ENCODE assay signal across 8 cellular contexts in genomic region chr6:132768051-132768517, GRCh38. TPM values are rescaled to one million over a fixed set of nuclear protein-coding genes. Genes with fewer than 3 reads are reported as not detected.
DNase-seq lines count a peak whose midpoint lies in the region; ATAC-seq and TF ChIP-seq lines count a peak whose summit lies in the region.

No MANE protein-coding gene starts in this region.

- H3K36me3 ChIP-seq in Loucy (ENCODE audit: insufficient read depth, low read length) (no peaks in the 10 kb centered on the region), spleen (peaks cover 0 to 42% (median 11%) of the 10 kb centered on the region in 6 donors)

- H3K4me3 ChIP-seq in AG04450 (ENCODE audit: low read depth, low read length) (no peak overlapping the region), Loucy (ENCODE audit: low read length, poor library complexity, severe bottlenecking) (peak overlapping the region; percentile 74), spleen (peak overlapping the region in 1 of 8 donors; percentile 42)

- 10 to 21% (median 15%) methylated on average over 6 of the region's 6 CpGs for WGBS in spleen, 5 donors

- POLR2A ChIA-PET in AG04450 (lab: Yijun Ruan, JAX), result no interaction called here
- POLR2A ChIA-PET in activated CD8-positive, alpha-beta T cell treated with anti-CD3 and anti-CD28 coated beads, Interleukin-2, amount 10 ng/mL, durations not matched to agents 7 days and 5 days (lab: Charles Lee), result interaction anchor here (0.6 kb wide), 1 partner anchor 46 kb away, joined by 3 read pairs; no protein-coding TSS in a partner anchor

- no peaks in the 10 kb centered on the region for H4K20me1 ChIP-seq in Loucy (ENCODE audit: insufficient read depth, low read length, poor library complexity, severe bottlenecking)

- H3K9me3 ChIP-seq in AG04450 (ENCODE audit: control insufficient read depth, insufficient read depth, low read length) (no peaks in the 10 kb centered on the region), Loucy (ENCODE audit: insufficient read depth, low read depth, low read length) (no peaks in the 10 kb centered on the region), spleen (no peaks in the 10 kb centered on the region)

- H3K4me2 ChIP-seq in Loucy (ENCODE audit: low read depth, low read length, poor library complexity, severe bottlenecking), result peak overlapping the region; percentile 75

- intact Hi-C loops in left ventricle myocardium superior (cut with micrococcal nuclease), result loop anchor here (10.0 kb wide), 1 partner anchor 103 kb away; no protein-coding TSS in a partner anchor
- intact Hi-C loops in spleen (cut with DNase I; ENCODE audit: low total_unique reads), result loop anchor here (10.0 kb wide), 1 partner anchor 93 kb away; no protein-coding TSS in a partner anchor

- H3K9ac ChIP-seq in Loucy (ENCODE audit: low read depth, low read length, poor library complexity, severe bottlenecking), result no peak overlapping the region

- TF ChIP-seq POLR2A in spleen (IDR thresholded peaks at IDR 0.05), result no peak

- H3K4me1 ChIP-seq in Loucy (ENCODE audit: insufficient read depth, low read length, poor library complexity, severe bottlenecking), result no peaks in the 10 kb centered on the region
- H3K4me1 ChIP-seq in spleen, result peaks cover 2 to 22% (median 10%) of the 10 kb centered on the region in 6 donors

- peaks cover 15% of the 10 kb centered on the region for H3K36me3 Mint-ChIP-seq in activated CD8-positive, alpha-beta T cell treated with anti-CD3 and anti-CD28 coated beads, Interleukin-2, amount 10 ng/mL, durations not matched to agents 7 days and 5 days (ENCODE audit: low read depth)

- H3K27me3 ChIP-seq in AG04450 (ENCODE audit: control insufficient read depth, insufficient read depth, low read length) (peaks cover 2% of the 10 kb centered on the region), Loucy (ENCODE audit: insufficient read depth, low read length, poor library complexity, severe bottlenecking) (no peaks in the 10 kb centered on the region), spleen (replicated peaks in 1 of 7) (no peaks in the 10 kb centered on the region)

- no peaks in the 10 kb centered on the region for H3K9me3 Mint-ChIP-seq in activated CD8-positive, alpha-beta T cell treated with anti-CD3 and anti-CD28 coated beads, Interleukin-2, amount 10 ng/mL, durations not matched to agents 7 days and 5 days (ENCODE audit: insufficient read depth)

- no peaks in the 10 kb centered on the region for H3K27me3 Mint-ChIP-seq in activated CD8-positive, alpha-beta T cell treated with anti-CD3 and anti-CD28 coated beads, Interleukin-2, amount 10 ng/mL, durations not matched to agents 7 days and 5 days (ENCODE audit: low read depth)

- peak; percentile 18 for TF ChIP-seq CTCF in AG04450 (IDR thresholded peaks at IDR 0.05; ENCODE audit: low read depth, low read length)
- peak; percentile 96 for TF ChIP-seq CTCF in Loucy (conservative IDR thresholded peaks at IDR 0.05; ENCODE audit: low read length)
- peak in 10 of 11 experiments; percentile 37 to 84 (median 62) for TF ChIP-seq CTCF in spleen (IDR thresholded peaks at IDR 0.05 in 8 of 11, conservative IDR thresholded peaks at IDR 0.05 in 3 of 11)

- H3K79me2 ChIP-seq in Loucy (ENCODE audit: insufficient read depth, low read length), result no peaks in the 10 kb centered on the region

- H3K27ac ChIP-seq in AG04450 (ENCODE audit: low read depth, low read length), result no peak overlapping the region
- H3K27ac ChIP-seq in spleen, result peak overlapping the region in 2 of 8 donors; percentile 9 to 32

- peaks cover 19% of the 10 kb centered on the region for H3K4me1 Mint-ChIP-seq in activated CD8-positive, alpha-beta T cell treated with anti-CD3 and anti-CD28 coated beads, Interleukin-2, amount 10 ng/mL, durations not matched to agents 7 days and 5 days (ENCODE audit: low read depth)

- H3K27ac Mint-ChIP-seq in activated CD8-positive, alpha-beta T cell treated with anti-CD3 and anti-CD28 coated beads, Interleukin-2, amount 10 ng/mL, durations not matched to agents 7 days and 5 days, result no peak overlapping the region

- no peak overlapping the region for H3K4me3 Mint-ChIP-seq in activated CD8-positive, alpha-beta T cell treated with anti-CD3 and anti-CD28 coated beads, Interleukin-2, amount 10 ng/mL, durations not matched to agents 7 days and 5 days

- DNase-seq in AG04450 (ENCODE audit: low read depth, low spot score) (no peak), left ventricle myocardium superior (peak; percentile 38), spleen (peak; percentile 82), NCI-H446 (lab: John Stamatoyannopoulos, UW) (no peak)
- DNase-seq in activated CD8-positive, alpha-beta T cell treated with anti-CD3 and anti-CD28 coated beads, Interleukin-2, amount 10 ng/mL, durations not matched to agents 7 days and 5 days, result peak; percentile 54

- CTCF ChIA-PET in AG04450 (lab: Charles Lee), result no interaction called here
- CTCF ChIA-PET in activated CD8-positive, alpha-beta T cell treated with anti-CD3 and anti-CD28 coated beads, Interleukin-2, amount 10 ng/mL, durations not matched to agents 7 days and 5 days (lab: Charles Lee), result interaction anchor here (0.8 to 9.7 kb wide), 9 partner anchors 15 to 488 kb away, joined by 3 to 115 read pairs (median 4); partner anchors contain the start of genes SLC18B1 and STX7

- H3F3A ChIP-seq in Loucy (ENCODE audit: low read depth), result no peaks in the 10 kb centered on the region

- no peaks in the 10 kb centered on the region for H3K9me2 ChIP-seq in Loucy (replicated peaks; ENCODE audit: low read depth, low read length)

- H2AFZ ChIP-seq in Loucy (ENCODE audit: low read length), result peak overlapping the region; percentile 99

- ATAC-seq in GM18502 (IDR thresholded peaks at IDR 0.05; ENCODE audit: poor library complexity, unreplicated experiment) (peak; percentile 89), HG02642 (IDR thresholded peaks at IDR 0.05; ENCODE audit: poor library complexity, unreplicated experiment) (peak; percentile 89), left ventricle myocardium superior (peak; percentile 86)
- ATAC-seq in activated CD8-positive, alpha-beta T cell treated with anti-CD3 and anti-CD28 coated beads, Interleukin-2, amount 10 ng/mL, durations not matched to agents 7 days and 5 days, result peak; percentile 66

RNA-seq across cellular contexts. Expression of gene VNN2, which starts 10.4 kb away (rescaled TPM):
- polyA plus RNA-seq in AG04450 (2011; rRNA removed) (not detected in 2 replicates), spleen (10 to 100 TPM; 15.4 to 37.1 (median 26.0) TPM)
- not detected in 2 replicates for polyA minus RNA-seq in AG04450 (2011; rRNA and poly(A)+ RNA removed)
- 10 to 100 TPM; 16.3 to 16.8 TPM for total RNA-seq in activated CD8-positive, alpha-beta T cell treated with anti-CD3 and anti-CD28 coated beads, Interleukin-2, amount 10 ng/mL, durations not matched to agents 7 days and 5 days
- total RNA-seq in left ventricle myocardium superior (1.9 TPM), spleen (100 to 1,000 TPM in 5 of 7 donors, 10 to 100 TPM in 2; 65.9 to 349 (median 173) TPM)

RNA-seq across cellular contexts. Expression of gene SLC18B1, which starts 30.4 kb away (rescaled TPM):
- polyA plus RNA-seq in AG04450 (2011; rRNA removed) (7.5 and 10.2 TPM in 2 replicates), spleen (10 to 100 TPM in 2 of 3 donors, 1 to 10 TPM in 1; 6.2 to 15.0 (median 12.0) TPM)
- 3.0 and 5.0 TPM in 2 replicates for polyA minus RNA-seq in AG04450 (2011; rRNA and poly(A)+ RNA removed)
- 1 to 10 TPM; 6.0 to 6.3 TPM for total RNA-seq in activated CD8-positive, alpha-beta T cell treated with anti-CD3 and anti-CD28 coated beads, Interleukin-2, amount 10 ng/mL, durations not matched to agents 7 days and 5 days
- total RNA-seq in left ventricle myocardium superior (3.3 TPM), spleen (10 to 100 TPM in 4 of 7 donors, 1 to 10 TPM in 3; 6.0 to 19.1 (median 11.2) TPM)

RNA-seq across cellular contexts. Expression of gene RPS12, which starts 46.3 kb away (rescaled TPM):
- polyA plus RNA-seq in AG04450 (2011; rRNA removed), result 3,443 and 3,588 TPM in 2 replicates
- 1,413 and 1,698 TPM in 2 replicates for polyA minus RNA-seq in AG04450 (2011; rRNA and poly(A)+ RNA removed)
- total RNA-seq in activated CD8-positive, alpha-beta T cell treated with anti-CD3 and anti-CD28 coated beads, Interleukin-2, amount 10 ng/mL, durations not matched to agents 7 days and 5 days, result 1,000 to 10,000 TPM; 1,299 to 1,346 TPM
- total RNA-seq in left ventricle myocardium superior, result 471 TPM
- 1,000 to 10,000 TPM; 1,001 to 1,609 (median 1,342) TPM for total RNA-seq in spleen
- 1,000 to 10,000 TPM; 3,955 to 4,556 (median 4,295) TPM for polyA plus RNA-seq in spleen

RNA-seq across cellular contexts. Expression of gene VNN1, which starts 54.2 kb away (rescaled TPM):
- polyA plus RNA-seq in AG04450 (2011; rRNA removed) (0.06 TPM in 1 of 2 replicates, not detected in the other), spleen (1 to 10 TPM; 2.3 to 5.5 (median 2.9) TPM)
- 0.14 TPM in 1 of 2 replicates, not detected in the other for polyA minus RNA-seq in AG04450 (2011; rRNA and poly(A)+ RNA removed)
- not detected for total RNA-seq in activated CD8-positive, alpha-beta T cell treated with anti-CD3 and anti-CD28 coated beads, Interleukin-2, amount 10 ng/mL, durations not matched to agents 7 days and 5 days
- total RNA-seq in left ventricle myocardium superior (1.9 TPM), spleen (10 to 100 TPM in 4 of 7 donors, 1 to 10 TPM in 3; 3.1 to 44.2 (median 11.2) TPM)

Comparison
In these comparisons a context has a peak if more than half of its experiments do, and no peak if none do; other contexts are left out.
1. DNase-seq: peak in activated CD8-positive, alpha-beta T cell treated with anti-CD3 and anti-CD28 coated beads, Interleukin-2, amount 10 ng/mL, durations not matched to agents 7 days and 5 days (single experiment), left ventricle myocardium superior (single experiment) and spleen (single experiment); none in AG04450 (single experiment) and NCI-H446 (0 of 2).
2. CTCF ChIP-seq: peak in every context shown above with its lines; median percentile 96 in Loucy; 62 in spleen; 18 in AG04450.
3. Peak in every context shown above with its lines, with median percentiles within 50 percentile points of each other: ATAC-seq.